ENCODE assay signal across 11 cellular contexts in genomic region chr20:34549291-34549928, GRCh38. TPM values are rescaled to one million over a fixed set of nuclear protein-coding genes. Genes with fewer than 3 reads are reported as not detected.
DNase-seq lines count a peak whose midpoint lies in the region; ATAC-seq, FAIRE-seq and TF ChIP-seq lines count a peak whose summit lies in the region.
"Had no signal": no experiment of that assay in that cellular context is flagged by ENCODE, and none has a peak within 500 bp of the region (broad histone marks: within the 10 kb centered on the region; RNA-seq: fewer than 3 reads in every experiment).

No MANE protein-coding gene starts in this region.

- no peaks in the 10 kb centered on the region for H3F3A ChIP-seq in SK-N-SH (replicated peaks; ENCODE audit: insufficient read depth)

- H3K79me1 ChIP-seq in neuronal stem cell (ENCODE audit: low read depth, low read length): no peaks in the 10 kb centered on the region

- POLR2A ChIA-PET in HepG2 (lab: Yijun Ruan, JAX): interaction anchor here (1.6 kb wide), 1 partner anchor 33 kb away, joined by 5 read pairs; the partner anchor contains the start of gene DYNLRB1
- POLR2A ChIA-PET in SK-N-SH (lab: Yijun Ruan, JAX): no interaction called here

- H2AFZ ChIP-seq in HepG2 (ENCODE audit: low read length) (no peak overlapping the region), SK-N-SH (ENCODE audit: low read depth) (no peak overlapping the region), neuronal stem cell (ENCODE audit: low read length) (no peak overlapping the region)

- no peaks in the 10 kb centered on the region for H3K27me3 ChIP-seq in HepG2 (ENCODE audit: control insufficient read depth in 1 of 2, insufficient read depth in 2 of 2, low read length in 2 of 2)
- H3K27me3 ChIP-seq in right lobe of liver: no peaks in the 10 kb centered on the region
- no peaks in the 10 kb centered on the region for H3K27me3 ChIP-seq in SK-N-SH (ENCODE audit: insufficient read depth)
- H3K27me3 ChIP-seq in neuronal stem cell (ENCODE audit: control insufficient read depth in 3 of 3, insufficient read depth in 3 of 3, low read depth in 1 of 3, low read length in 3 of 3): no peaks in the 10 kb centered on the region

- H3K36me3 Mint-ChIP-seq in stimulated activated memory B cell treated with anti-CD40 and anti-IgM and Interleukin-4, amounts not matched to agents 10 μg/mL and 1 μg/mL and 100 μg/mL, for 72 hours: no peaks in the 10 kb centered on the region

- DNase-seq in HepG2 (ENCODE audit: low spot score): peak; percentile 60
- no peak for DNase-seq in right lobe of liver
- peak; percentile 31 for DNase-seq in RPMI7951 (ENCODE audit: low read depth)
- DNase-seq in iPS-NIHi11 (ENCODE audit: low spot score): peak; percentile 77
- no peak for DNase-seq in SK-N-SH
- no peak for DNase-seq in neuronal stem cell (ENCODE audit: low spot score)
- DNase-seq in activated CD8-positive, alpha-beta memory T cell treated with anti-CD3 and anti-CD28 coated beads, Interleukin-2, amount 50 U/mL, for 4 hours: no peak
- DNase-seq: aorta; CD4-positive, alpha-beta T cell; Kasumi-1 had no signal

- TF ChIP-seq POLR2A in HepG2 (IDR thresholded peaks at IDR 0.05; ENCODE audit: insufficient read depth in 1 of 2, low read depth in 2 of 2, low read length in 2 of 2) (no peak), right lobe of liver (IDR thresholded peaks at IDR 0.05) (no peak)

- H2BK5ac ChIP-seq in neuronal stem cell (ENCODE audit: low read length): no peak overlapping the region

- H3K9me2 ChIP-seq in SK-N-SH: no peaks in the 10 kb centered on the region

- H3K4me3 Mint-ChIP-seq in stimulated activated memory B cell treated with anti-CD40 and anti-IgM and Interleukin-4, amounts not matched to agents 10 μg/mL and 1 μg/mL and 100 μg/mL, for 72 hours: no peak overlapping the region
- H3K4me3 Mint-ChIP-seq: CD4-positive, alpha-beta T cell had no signal

- TF ChIP-seq CTCF in HepG2 (CRISPR knock-in tag; IDR thresholded peaks at IDR 0.05) (no peak), right lobe of liver (IDR thresholded peaks at IDR 0.05) (no peak), SK-N-SH (IDR thresholded peaks at IDR 0.05) (no peak)

- H3K23ac ChIP-seq in neuronal stem cell (ENCODE audit: low read depth, low read length, poor library complexity): no peak overlapping the region

- peaks cover 12% of the 10 kb centered on the region for H3K27me3 Mint-ChIP-seq in stimulated activated memory B cell treated with anti-CD40 and anti-IgM and Interleukin-4, amounts not matched to agents 10 μg/mL and 1 μg/mL and 100 μg/mL, for 72 hours
- H3K27me3 Mint-ChIP-seq: CD4-positive, alpha-beta T cell had no signal

- FAIRE-seq in HepG2 (lab: Jason Lieb, UNC): no peak

- no peak overlapping the region for H2BK12ac ChIP-seq in neuronal stem cell (ENCODE audit: low read length)

- in situ Hi-C loops in HepG2 (cut with HindIII; ENCODE audit: extremely low pct_ligation_motif_present, low pct_unique_long_range_greater_than_20kb): no loop called here

- no peaks in the 10 kb centered on the region for H3K36me3 ChIP-seq in HepG2 (replicated peaks in 1 of 2; ENCODE audit: control insufficient read depth in 1 of 2, insufficient read depth in 2 of 2, low read length in 2 of 2)
- H3K36me3 ChIP-seq in right lobe of liver: no peaks in the 10 kb centered on the region
- no peaks in the 10 kb centered on the region for H3K36me3 ChIP-seq in SK-N-SH (replicated peaks in 1 of 2; ENCODE audit: control insufficient read depth in 1 of 2, insufficient read depth in 2 of 2, low read length in 1 of 2)
- H3K36me3 ChIP-seq in neuronal stem cell (replicated peaks in 1 of 2; ENCODE audit: control insufficient read depth in 2 of 2, insufficient read depth in 2 of 2, low read length in 2 of 2): no peaks in the 10 kb centered on the region

- BruUV-seq in HepG2 (replicated peaks; lab: Mats Ljungman, UMichigan): no TSS peak

- H3K9me3 ChIP-seq in HepG2 (ENCODE audit: low read length): no peaks in the 10 kb centered on the region
- H3K9me3 ChIP-seq in right lobe of liver: no peaks in the 10 kb centered on the region
- H3K9me3 ChIP-seq in SK-N-SH: no peaks in the 10 kb centered on the region
- peaks cover 0 to 2% of the 10 kb centered on the region in 2 donors for H3K9me3 ChIP-seq in neuronal stem cell (replicated peaks in 1 of 2; ENCODE audit: control insufficient read depth in 2 of 2, insufficient read depth in 1 of 2, low read depth in 1 of 2, low read length in 2 of 2)

- no peak overlapping the region for H3K9ac ChIP-seq in HepG2 (ENCODE audit: insufficient read depth, low read depth, low read length)
- H3K9ac ChIP-seq in SK-N-SH: no peak overlapping the region
- H3K9ac ChIP-seq in neuronal stem cell (ENCODE audit: low read depth, low read length, poor library complexity): no peak overlapping the region

- ATAC-seq in HepG2: peak; percentile 41
- ATAC-seq in right lobe of liver: no peak
- no peak for ATAC-seq in stimulated activated memory B cell treated with anti-CD40 and anti-IgM and Interleukin-4, amounts not matched to agents 10 μg/mL and 1 μg/mL and 100 μg/mL, for 72 hours

- H3K4me1 Mint-ChIP-seq in stimulated activated memory B cell treated with anti-CD40 and anti-IgM and Interleukin-4, amounts not matched to agents 10 μg/mL and 1 μg/mL and 100 μg/mL, for 72 hours: peaks cover 6% of the 10 kb centered on the region

- H3K9me3 Mint-ChIP-seq in stimulated activated memory B cell treated with anti-CD40 and anti-IgM and Interleukin-4, amounts not matched to agents 10 μg/mL and 1 μg/mL and 100 μg/mL, for 72 hours: no peaks in the 10 kb centered on the region
- H3K9me3 Mint-ChIP-seq: CD4-positive, alpha-beta T cell had no signal

- peak overlapping the region in 1 of 3 experiments; percentile 32; a peak in 1 of 6 replicates for H3K4me3 ChIP-seq in HepG2 (replicated peaks in 1 of 3; ENCODE audit: insufficient read depth in 1 of 3, low read depth in 2 of 3, low read length in 3 of 3)
- no peak overlapping the region for H3K4me3 ChIP-seq in right lobe of liver
- no peak overlapping the region for H3K4me3 ChIP-seq in SK-N-SH (ENCODE audit: low read depth in 2 of 2, low read length in 1 of 2)
- no peak overlapping the region for H3K4me3 ChIP-seq in neuronal stem cell (ENCODE audit: low read length in 2 of 2)

- WGBS in HepG2 (ENCODE audit: low lambda C conversion rate): 72% methylated on average over 20 of the region's 20 CpGs
- WGBS in right lobe of liver (ENCODE audit: insufficient coverage, low coverage, low lambda C conversion rate, missing lambda C conversion rate): 76% methylated on average over 16 of the region's 20 CpGs
- WGBS in SK-N-SH (ENCODE audit: low lambda C conversion rate): 86% methylated on average over 19 of the region's 20 CpGs
- WGBS in neuronal stem cell (ENCODE audit: extremely low coverage in 2 of 2, insufficient read length in 2 of 2, insufficient replicate concordance in 1 of 2), 2 donors: no CpG with 5 or more reads among the region's 20 CpGs

- no peak for TF ChIP-seq EP300 in HepG2 (IDR thresholded peaks at IDR 0.05; ENCODE audit: low read depth in 2 of 2, low read length in 2 of 2)
- TF ChIP-seq EP300 in HepG2 (CRISPR knock-in tag; IDR thresholded peaks at IDR 0.05; ENCODE audit: borderline replicate concordance): no peak
- no peak for TF ChIP-seq EP300 in SK-N-SH (IDR thresholded peaks at IDR 0.05; ENCODE audit: borderline replicate concordance in 1 of 2, low read depth in 1 of 2, low read length in 1 of 2)

- H4K20me1 ChIP-seq in HepG2 (ENCODE audit: insufficient read depth, low read length): no peaks in the 10 kb centered on the region
- no peaks in the 10 kb centered on the region for H4K20me1 ChIP-seq in SK-N-SH (ENCODE audit: insufficient read depth)

- H3K4ac ChIP-seq in neuronal stem cell (ENCODE audit: low read length): no peak overlapping the region

- H2BK15ac ChIP-seq in neuronal stem cell (ENCODE audit: low read length): no peak overlapping the region

- no peaks in the 10 kb centered on the region for H3K79me2 ChIP-seq in HepG2 (ENCODE audit: insufficient read depth, low read length)
- no peaks in the 10 kb centered on the region for H3K79me2 ChIP-seq in SK-N-SH (ENCODE audit: insufficient read depth)

- no peak overlapping the region for H3K27ac Mint-ChIP-seq in stimulated activated memory B cell treated with anti-CD40 and anti-IgM and Interleukin-4, amounts not matched to agents 10 μg/mL and 1 μg/mL and 100 μg/mL, for 72 hours
- H3K27ac Mint-ChIP-seq: CD4-positive, alpha-beta T cell had no signal

- TF ChIP-seq RAD21 in HepG2 (CRISPR knock-in tag; IDR thresholded peaks at IDR 0.05) (no peak), SK-N-SH (IDR thresholded peaks at IDR 0.05; ENCODE audit: low read length) (no peak)

- CTCF ChIA-PET in HepG2 (lab: Yijun Ruan, JAX; ENCODE audit: low intra/inter-chr PET ratio, low total read pairs): no interaction called here
- CTCF ChIA-PET in SK-N-SH (lab: Yijun Ruan, JAX): interaction anchor here (1.0 to 1.4 kb wide), 3 partner anchors 10 to 12 kb away, joined by 3 to 4 read pairs (median 3); no protein-coding TSS in a partner anchor

- H4K91ac ChIP-seq in neuronal stem cell (ENCODE audit: low read depth, low read length, poor library complexity): no peak overlapping the region

- H3K27ac ChIP-seq in HepG2 (ENCODE audit: extremely low read length, insufficient read depth, low read length) (no peak overlapping the region), right lobe of liver (no peak overlapping the region), SK-N-SH (ENCODE audit: low read depth in 2 of 2, low read length in 1 of 2) (no peak overlapping the region), neuronal stem cell (replicated peaks; ENCODE audit: low read length) (no peak overlapping the region)

- H3K14ac ChIP-seq in neuronal stem cell (ENCODE audit: low read length): no peak overlapping the region

- no peak overlapping the region for H3K18ac ChIP-seq in neuronal stem cell (ENCODE audit: low read length)

- H3K4me2 ChIP-seq in HepG2 (ENCODE audit: low read depth, low read length) (peak overlapping the region; percentile 62), SK-N-SH (no peak overlapping the region), neuronal stem cell (ENCODE audit: insufficient read depth, low read length, poor library complexity, severe bottlenecking) (no peak overlapping the region)

- no peak overlapping the region for H2BK120ac ChIP-seq in neuronal stem cell (ENCODE audit: low read depth, low read length)

- intact Hi-C loops in HepG2 (cut with micrococcal nuclease; ENCODE audit: unreplicated experiment): loop anchor here (2.0 kb wide), 1 partner anchor 23 kb away; no protein-coding TSS in a partner anchor
- intact Hi-C loops in right lobe of liver (cut with DNase I): loop anchor here in 1 of 2 donors (10.0 kb wide), 1 partner anchor 155 kb away; the partner anchor contains the start of gene TP53INP2

- H3K4me1 ChIP-seq in HepG2 (ENCODE audit: insufficient read depth, low read length) (peaks cover 27% of the 10 kb centered on the region), right lobe of liver (peaks cover 0 to 13% (median 0%) of the 10 kb centered on the region in 4 donors), SK-N-SH (ENCODE audit: control insufficient read depth in 1 of 2, insufficient read depth in 2 of 2, low read depth in 1 of 2, low read length in 1 of 2) (peaks cover 0 to 3% of the 10 kb centered on the region in 2 experiments; a peak in 1 of 4 replicates), neuronal stem cell (ENCODE audit: control insufficient read depth in 2 of 2, insufficient read depth in 1 of 2, low read depth in 1 of 2, low read length in 2 of 2) (peaks cover 0 to 5% of the 10 kb centered on the region in 2 donors)

- H4K8ac ChIP-seq in neuronal stem cell (ENCODE audit: low read depth, low read length): no peak overlapping the region

- no peak overlapping the region for H2AK5ac ChIP-seq in neuronal stem cell (ENCODE audit: low read depth, low read length)

RNA-seq across cellular contexts. Expression of gene MAP1LC3A, which starts 9.1 kb away (rescaled TPM):
- not detected in 2 replicates for total RNA-seq in HepG2 (2016; rRNA removed; fragmentation: Illumina TruSeq; extraction: Trizol)
- not detected in 2 replicates for total RNA-seq in HepG2 (2016; cell fraction: cytosol; rRNA removed; fragmentation: Illumina TruSeq; extraction: Trizol; ENCODE audit: low read depth)
- total RNA-seq in HepG2 (2016; cell fraction: insoluble cytoplasmic fraction; rRNA removed; fragmentation: Illumina TruSeq; extraction: Trizol): not detected in 2 replicates
- not detected in 2 replicates for total RNA-seq in HepG2 (2016; cell fraction: membrane; rRNA removed; fragmentation: Illumina TruSeq; extraction: Trizol)
- not detected in 2 replicates for total RNA-seq in HepG2 (2016; cell fraction: nucleus; rRNA removed; fragmentation: Illumina TruSeq; extraction: Trizol)
- not detected in 2 replicates for polyA plus RNA-seq in HepG2 (2011; rRNA removed)
- not detected in 2 replicates for polyA plus RNA-seq in HepG2 (2011; cell fraction: cytosol; rRNA removed)
- polyA plus RNA-seq in HepG2 (2011; cell fraction: nucleus; rRNA removed): 0.17 TPM in 1 of 2 replicates, not detected in the other
- not detected in 2 replicates for polyA plus RNA-seq in HepG2 (2012)
- polyA plus RNA-seq in HepG2 (2016; cell fraction: cytosol; fragmentation: Illumina TruSeq; extraction: Trizol; ENCODE audit: low read depth): not detected in 2 replicates
- not detected in 2 replicates for polyA plus RNA-seq in HepG2 (2016; cell fraction: insoluble cytoplasmic fraction; fragmentation: Illumina TruSeq; extraction: Trizol; ENCODE audit: low read depth)
- not detected in 2 replicates for polyA plus RNA-seq in HepG2 (2016; cell fraction: membrane; fragmentation: Illumina TruSeq; extraction: Trizol; ENCODE audit: low read depth)
- not detected in 2 replicates for polyA plus RNA-seq in HepG2 (2016; cell fraction: nucleus; fragmentation: Illumina TruSeq; extraction: Trizol; ENCODE audit: insufficient read depth, low read depth)
- polyA minus RNA-seq in HepG2 (2011; rRNA and poly(A)+ RNA removed; ENCODE audit: low replicate concordance): not detected in 2 replicates
- polyA minus RNA-seq in HepG2 (2011; cell fraction: cytosol; rRNA and poly(A)+ RNA removed): not detected in 2 replicates
- polyA minus RNA-seq in HepG2 (2011; cell fraction: nucleus; rRNA and poly(A)+ RNA removed): not detected in 2 replicates
- total RNA-seq in right lobe of liver: 10 to 100 TPM; 14.4 to 39.6 (median 26.3) TPM
- 32.2 and 55.0 TPM in 2 replicates for total RNA-seq in RPMI7951 (2014; rRNA removed; shearing (Covaris generic))
- 17.2 and 24.9 TPM in 2 replicates for polyA plus RNA-seq in SK-N-SH (2012; rRNA removed)
- 11.7 and 18.7 TPM in 2 replicates for polyA plus RNA-seq in SK-N-SH (2012; cell fraction: cytosol; rRNA removed)
- 80.3 and 107 TPM in 2 replicates for polyA plus RNA-seq in SK-N-SH (2012; cell fraction: nucleus; rRNA removed)
- 10.4 TPM for polyA plus RNA-seq in neuronal stem cell (2013, experiment 1 of 2)
- 10.7 TPM for polyA plus RNA-seq in neuronal stem cell (2013, experiment 2 of 2)

RNA-seq across cellular contexts. Expression of gene DYNLRB1, which starts 33.2 kb away (rescaled TPM):
- total RNA-seq in HepG2 (2016; rRNA removed; fragmentation: Illumina TruSeq; extraction: Trizol) (140 and 151 TPM in 2 replicates), right lobe of liver (10 to 100 TPM; 34.8 to 84.3 (median 42.7) TPM)
- 70.8 and 95.6 TPM in 2 replicates for total RNA-seq in HepG2 (2016; cell fraction: cytosol; rRNA removed; fragmentation: Illumina TruSeq; extraction: Trizol; ENCODE audit: low read depth)
- 132 and 137 TPM in 2 replicates for total RNA-seq in HepG2 (2016; cell fraction: insoluble cytoplasmic fraction; rRNA removed; fragmentation: Illumina TruSeq; extraction: Trizol)
- total RNA-seq in HepG2 (2016; cell fraction: membrane; rRNA removed; fragmentation: Illumina TruSeq; extraction: Trizol): 86.4 and 104 TPM in 2 replicates
- 52.8 and 64.0 TPM in 2 replicates for total RNA-seq in HepG2 (2016; cell fraction: nucleus; rRNA removed; fragmentation: Illumina TruSeq; extraction: Trizol)
- polyA plus RNA-seq in HepG2 (2011; rRNA removed) (244 and 285 TPM in 2 replicates), SK-N-SH (2012; rRNA removed) (298 and 402 TPM in 2 replicates)
- polyA plus RNA-seq in HepG2 (2011; cell fraction: cytosol; rRNA removed): 208 and 234 TPM in 2 replicates
- polyA plus RNA-seq in HepG2 (2011; cell fraction: nucleus; rRNA removed): 71.4 and 86.5 TPM in 2 replicates
- 331 and 366 TPM in 2 replicates for polyA plus RNA-seq in HepG2 (2012)
- 170 and 195 TPM in 2 replicates for polyA plus RNA-seq in HepG2 (2016; cell fraction: cytosol; fragmentation: Illumina TruSeq; extraction: Trizol; ENCODE audit: low read depth)
- 370 and 446 TPM in 2 replicates for polyA plus RNA-seq in HepG2 (2016; cell fraction: insoluble cytoplasmic fraction; fragmentation: Illumina TruSeq; extraction: Trizol; ENCODE audit: low read depth)
- polyA plus RNA-seq in HepG2 (2016; cell fraction: membrane; fragmentation: Illumina TruSeq; extraction: Trizol; ENCODE audit: low read depth): 217 and 229 TPM in 2 replicates
- polyA plus RNA-seq in HepG2 (2016; cell fraction: nucleus; fragmentation: Illumina TruSeq; extraction: Trizol; ENCODE audit: insufficient read depth, low read depth): 196 and 204 TPM in 2 replicates
- polyA minus RNA-seq in HepG2 (2011; rRNA and poly(A)+ RNA removed; ENCODE audit: low replicate concordance): 201 and 224 TPM in 2 replicates
- 65.3 and 87.8 TPM in 2 replicates for polyA minus RNA-seq in HepG2 (2011; cell fraction: cytosol; rRNA and poly(A)+ RNA removed)
- 48.7 and 54.5 TPM in 2 replicates for polyA minus RNA-seq in HepG2 (2011; cell fraction: nucleus; rRNA and poly(A)+ RNA removed)
- total RNA-seq in RPMI7951 (2014; rRNA removed; shearing (Covaris generic)): 287 and 346 TPM in 2 replicates
- 379 and 385 TPM in 2 replicates for polyA plus RNA-seq in SK-N-SH (2012; cell fraction: cytosol; rRNA removed)
- polyA plus RNA-seq in SK-N-SH (2012; cell fraction: nucleus; rRNA removed): 112 and 116 TPM in 2 replicates
- 334 TPM for polyA plus RNA-seq in neuronal stem cell (2013, experiment 1 of 2)
- 321 TPM for polyA plus RNA-seq in neuronal stem cell (2013, experiment 2 of 2)

Comparison
In these comparisons a context has a peak if more than half of its experiments do, and no peak if none do; other contexts are left out.
1. DNase-seq: peak in HepG2 (single experiment), RPMI7951 (single experiment) and iPS-NIHi11 (single experiment); none in right lobe of liver (0 of 3), SK-N-SH (single experiment), neuronal stem cell (single experiment) and activated CD8-positive, alpha-beta memory T cell treated with anti-CD3 and anti-CD28 coated beads, Interleukin-2, amount 50 U/mL, for 4 hours (single experiment).
2. RNA of gene MAP1LC3A, which starts 9.1 kb away (total RNA-seq): 32.2 to 55.0 TPM in RPMI7951 and 14.4 to 39.6 TPM in right lobe of liver; not detected in HepG2; every median in the first group is over 10 times any median in the second.
3. Of the 25 proteins assayed by ChIP-seq in both HepG2 and SK-N-SH: peak only in HepG2: MXI1 and RFX5; only in SK-N-SH: none; in both: none; in neither: 23.